In genomic region chr7:129768614-129769399, GRCh38 we compare ENCODE assay signal across 18 cellular contexts.
"Had no signal": no experiment of that assay in that cellular context is flagged by ENCODE, and none has a peak within 500 bp of the region (broad histone marks: within the 10 kb centered on the region; RNA-seq: fewer than 3 reads in every experiment).

No MANE protein-coding gene starts in this region.

- DNase-seq: activated CD4-positive, alpha-beta T cell treated with anti-CD3 and anti-CD28 coated beads for 4 hours; activated CD8-positive, alpha-beta memory T cell treated with anti-CD3 and anti-CD28 coated beads, Interleukin-2, amount 50 U/mL, for 4 hours; activated CD8-positive, alpha-beta T cell treated with anti-CD3 and anti-CD28 coated beads for 36 hours; activated naive CD4-positive, alpha-beta T cell treated with Interleukin-2 at 50 U/mL for 16 hours; dorsolateral prefrontal cortex; immature natural killer cell; left colon; naive thymus-derived CD4-positive, alpha-beta T cell; nucleus accumbens; right lobe of liver; stimulated activated CD4-positive, alpha-beta T cell treated with anti-CD3 and anti-CD28 coated beads, Interleukin-1b, Interleukin-23, amount 100 ng/mL, for 48 hours; stimulated activated naive B cell treated with anti-CD40 and anti-IgM and Interleukin-4, amounts not matched to agents 10 μg/mL and 1 μg/mL and 100 μg/mL, for 72 hours had no signal

- H3K9me3 ChIP-seq: prostate gland, right lobe of liver, tibial nerve, vagina had no signal

- ATAC-seq: activated CD8-positive, alpha-beta T cell treated with anti-CD3 and anti-CD28 coated beads for 36 hours; esophagus mucosa; left colon; naive thymus-derived CD4-positive, alpha-beta T cell; right lobe of liver; stimulated activated naive B cell treated with anti-CD40 and anti-IgM and Interleukin-4, amounts not matched to agents 10 μg/mL and 1 μg/mL and 100 μg/mL, for 72 hours had no signal

- H3K36me3 ChIP-seq: prostate gland, right lobe of liver, tibial nerve, vagina had no signal

- H3K27ac ChIP-seq: dorsolateral prefrontal cortex, prostate gland, right lobe of liver, tibial nerve, vagina, VCaP had no signal

- H3K4me3 ChIP-seq: dorsolateral prefrontal cortex, lung, prostate gland, right lobe of liver, tibial nerve, vagina had no signal

- H3K27me3 ChIP-seq: right lobe of liver, vagina had no signal

- H3K4me1 ChIP-seq: prostate gland, right lobe of liver, tibial nerve, vagina had no signal
